Comparison of ENCODE assay signal across 14 cellular contexts in genomic region chr12:122854554-122854953, GRCh38. TPM values are rescaled to one million over a fixed set of nuclear protein-coding genes. Genes with fewer than 3 reads are reported as not detected.
DNase-seq lines count a peak whose midpoint lies in the region; ATAC-seq and TF ChIP-seq lines count a peak whose summit lies in the region.
"Had no signal": no experiment of that assay in that cellular context is flagged by ENCODE, and none has a peak within 500 bp of the region (broad histone marks: within the 10 kb centered on the region; RNA-seq: fewer than 3 reads in every experiment).

No MANE protein-coding gene starts in this region.

- H3K4ac ChIP-seq in IMR-90 (ENCODE audit: low read depth, low read length) = no peak overlapping the region
- no peak overlapping the region for H3K4ac ChIP-seq in neuronal stem cell (ENCODE audit: low read length)

- H3K4me2 ChIP-seq in IMR-90 (ENCODE audit: low read depth, low read length) (no peak overlapping the region), neuronal stem cell (ENCODE audit: insufficient read depth, low read length, poor library complexity, severe bottlenecking) (no peak overlapping the region)
- H3K4me2 ChIP-seq: GM23338 had no signal

- H4K8ac ChIP-seq in IMR-90 (ENCODE audit: low read depth in 2 of 2, low read length in 2 of 2) (no peak overlapping the region), neuronal stem cell (ENCODE audit: low read depth, low read length) (no peak overlapping the region)

- no peak for DNase-seq in IMR-90
- DNase-seq in neuronal stem cell (ENCODE audit: low spot score) = no peak
- DNase-seq in hypothalamus (lab: John Stamatoyannopoulos, UW) = no peak
- DNase-seq in GM13977 (ENCODE audit: low spot score) = no peak
- DNase-seq in activated T-cell treated with anti-CD3 and anti-CD28 coated beads for 4 hours = no peak
- DNase-seq: CD4-positive, CD25-positive, alpha-beta regulatory T cell; DMS53; GF-D8; H9 had no signal

- TF ChIP-seq CTCF in IMR-90 (conservative IDR thresholded peaks at IDR 0.05; ENCODE audit: low read depth, low read length) (no peak), GM13977 (IDR thresholded peaks at IDR 0.05; ENCODE audit: extremely low read depth, insufficient read depth, missing control alignments) (no peak)

- no peak overlapping the region for H3K23ac ChIP-seq in IMR-90 (ENCODE audit: low read depth, low read length)
- peak overlapping the region; percentile 55 for H3K23ac ChIP-seq in neuronal stem cell (ENCODE audit: low read depth, low read length, poor library complexity)

- H2BK15ac ChIP-seq in IMR-90 (ENCODE audit: low read depth, low read length) (no peak overlapping the region), neuronal stem cell (ENCODE audit: low read length) (no peak overlapping the region)

- in situ Hi-C loops in IMR-90 (cut with MboI; ENCODE audit: low sequenced_read_pairs) (no loop called here), GM13977 (cut with MboI; ENCODE audit: low pct_unique_long_range_greater_than_20kb, low sequenced_read_pairs, unreplicated experiment) (no loop called here)

- dilution Hi-C loops in IMR-90 (cut with HindIII; ENCODE audit: low sequenced_read_pairs, unreplicated experiment) = no loop called here

- H3K56ac ChIP-seq in IMR-90 (ENCODE audit: extremely low read depth, insufficient read depth, low read length) = no peak overlapping the region

- no peak overlapping the region for H2BK12ac ChIP-seq in neuronal stem cell (ENCODE audit: low read length)

- H2AFZ ChIP-seq in IMR-90 (replicated peaks; ENCODE audit: low read length, poor library complexity) (peak overlapping the region; percentile 21), neuronal stem cell (ENCODE audit: low read length) (no peak overlapping the region)
- H2AFZ ChIP-seq: GM23338 had no signal

- no peak overlapping the region for H4K91ac ChIP-seq in IMR-90 (ENCODE audit: insufficient read depth, low read depth, low read length)
- H4K91ac ChIP-seq in neuronal stem cell (ENCODE audit: low read depth, low read length, poor library complexity) = no peak overlapping the region

- H2BK5ac ChIP-seq in IMR-90 (ENCODE audit: low read depth, low read length, poor library complexity, severe bottlenecking) = no peak overlapping the region
- H2BK5ac ChIP-seq in neuronal stem cell (ENCODE audit: low read length) = no peak overlapping the region

- H3K14ac ChIP-seq in IMR-90 (replicated peaks; ENCODE audit: low read depth, low read length) (no peak overlapping the region), neuronal stem cell (ENCODE audit: low read length) (peak overlapping the region; percentile 82)

- H4K20me1 ChIP-seq in IMR-90 (ENCODE audit: insufficient read depth, low read length) = peaks cover 8% of the 10 kb centered on the region

- H3K27ac ChIP-seq in IMR-90 (ENCODE audit: insufficient read depth, low read length) (no peak overlapping the region), cingulate gyrus (ENCODE audit: low read depth, low read length) (peak overlapping the region; percentile 88), neuronal stem cell (replicated peaks; ENCODE audit: low read length) (no peak overlapping the region)
- H3K27ac ChIP-seq: HL-60 had no signal

- 92% methylated on average over 7 of the region's 17 CpGs; no CpG with 5 or more reads in 1 of the 2 experiments for WGBS in IMR-90 (ENCODE audit: extremely low coverage in 2 of 2, insufficient read length in 1 of 2), 2 experiments
- WGBS in neuronal stem cell (ENCODE audit: extremely low coverage in 2 of 2, insufficient read length in 2 of 2, insufficient replicate concordance in 1 of 2), 2 donors = no CpG with 5 or more reads among the region's 17 CpGs

- POLR2A ChIA-PET in IMR-90 (lab: Charles Lee; ENCODE audit: unreplicated experiment) = no interaction called here

- ATAC-seq in IMR-90 (ENCODE audit: low read depth) (no peak), HG02981 (IDR thresholded peaks at IDR 0.05; ENCODE audit: unreplicated experiment) (no peak)
- ATAC-seq: GM23338, K562 had no signal

- H2BK120ac ChIP-seq in IMR-90 (ENCODE audit: low read depth, low read length) = no peak overlapping the region
- H2BK120ac ChIP-seq in neuronal stem cell (ENCODE audit: low read depth, low read length) = no peak overlapping the region

- no peak overlapping the region for H3K9ac ChIP-seq in IMR-90 (ENCODE audit: low read depth, low read length)
- H3K9ac ChIP-seq in neuronal stem cell (ENCODE audit: low read depth, low read length, poor library complexity) = no peak overlapping the region

- no peak for TF ChIP-seq RAD21 in IMR-90 (IDR thresholded peaks at IDR 0.05; ENCODE audit: low read length)

- intact Hi-C loops in IMR-90 (cut with micrococcal nuclease) = no loop called here

- H3K4me1 ChIP-seq in IMR-90 (ENCODE audit: control insufficient read depth, insufficient read depth, low read length) (peaks cover 16% of the 10 kb centered on the region), neuronal stem cell (ENCODE audit: control insufficient read depth in 2 of 2, insufficient read depth in 1 of 2, low read depth in 1 of 2, low read length in 2 of 2) (peaks cover 8 to 10% of the 10 kb centered on the region in 2 donors)

- CTCF ChIA-PET in IMR-90 (lab: Yijun Ruan, JAX) = no interaction called here

- H2AK9ac ChIP-seq in IMR-90 (replicated peaks; ENCODE audit: low read depth, low read length, poor library complexity) = peak overlapping the region; percentile 76

- H2BK20ac ChIP-seq in IMR-90 (ENCODE audit: low read depth, low read length) = no peak overlapping the region

- no peak for TF ChIP-seq POLR2A in IMR-90 (IDR thresholded peaks at IDR 0.05; ENCODE audit: low read depth, low read length)

- peaks cover 5% of the 10 kb centered on the region; the same call in 1 of the 2 replicates for H3K36me3 ChIP-seq in IMR-90 (ENCODE audit: control insufficient read depth, insufficient read depth, low read length)
- H3K36me3 ChIP-seq in neuronal stem cell (replicated peaks in 1 of 2; ENCODE audit: control insufficient read depth in 2 of 2, insufficient read depth in 2 of 2, low read length in 2 of 2) = peaks cover 6 to 31% of the 10 kb centered on the region in 2 donors

- no TSS peak for BruUV-seq in IMR-90 (replicated peaks; lab: Mats Ljungman, UMichigan)

- H3K9me1 ChIP-seq in IMR-90 (ENCODE audit: insufficient read depth, low read length) = peaks cover 18% of the 10 kb centered on the region

- no peak overlapping the region for H3K4me3 ChIP-seq in IMR-90 (ENCODE audit: insufficient read depth, low read depth, low read length)
- no peak overlapping the region for H3K4me3 ChIP-seq in neuronal stem cell (ENCODE audit: low read length in 2 of 2)
- H3K4me3 ChIP-seq: GM23338, K562 had no signal

- no peak overlapping the region for H4K5ac ChIP-seq in IMR-90 (ENCODE audit: low read depth, low read length)

- H3K79me1 ChIP-seq in IMR-90 (ENCODE audit: low read depth in 1 of 2, low read length in 2 of 2) = peaks cover 0 to 7% of the 10 kb centered on the region in 2 experiments; a peak in 2 of 4 replicates
- peaks cover 2% of the 10 kb centered on the region for H3K79me1 ChIP-seq in neuronal stem cell (ENCODE audit: low read depth, low read length)

- no peaks in the 10 kb centered on the region for H3K27me3 ChIP-seq in IMR-90 (ENCODE audit: control insufficient read depth, insufficient read depth, low read length)
- no peaks in the 10 kb centered on the region for H3K27me3 ChIP-seq in neuronal stem cell (ENCODE audit: control insufficient read depth in 3 of 3, insufficient read depth in 3 of 3, low read depth in 1 of 3, low read length in 3 of 3)

- H2AK5ac ChIP-seq in IMR-90 (ENCODE audit: low read depth, low read length) (peak overlapping the region; percentile 33; the same call in 1 of the 2 replicates), neuronal stem cell (ENCODE audit: low read depth, low read length) (no peak overlapping the region)

- H3K18ac ChIP-seq in IMR-90 (ENCODE audit: low read depth, low read length) = no peak overlapping the region
- H3K18ac ChIP-seq in neuronal stem cell (ENCODE audit: low read length) = peak overlapping the region; percentile 28

- H3K9me3 ChIP-seq in IMR-90 (ENCODE audit: control insufficient read depth, insufficient read depth, low read length) (no peaks in the 10 kb centered on the region), neuronal stem cell (replicated peaks in 1 of 2; ENCODE audit: control insufficient read depth in 2 of 2, insufficient read depth in 1 of 2, low read depth in 1 of 2, low read length in 2 of 2) (no peaks in the 10 kb centered on the region)

TF ChIP-seq in IMR-90, 13 proteins besides CTCF, POLR2A, EP300 and RAD21 (continues in another document):
- TF ChIP-seq BHLHE40 (IDR thresholded peaks at IDR 0.05; ENCODE audit: low read depth, low read length) = no peak
- no peak for TF ChIP-seq RCOR1 (IDR thresholded peaks at IDR 0.05; ENCODE audit: insufficient replicate concordance, low read length)
- TF ChIP-seq CHD1 (IDR thresholded peaks at IDR 0.05; ENCODE audit: low read depth, low read length) = no peak
- no peak for TF ChIP-seq USF2 (IDR thresholded peaks at IDR 0.05; ENCODE audit: low read depth, low read length)

RNA-seq across cellular contexts. Expression of gene HIP1R, which starts 19.3 kb away (rescaled TPM):
- total RNA-seq in IMR-90 (2012; rRNA removed) = 9.7 and 13.8 TPM in 2 replicates
- polyA plus RNA-seq in IMR-90 (2012; rRNA removed) = 18.5 and 20.7 TPM in 2 replicates
- 9.6 and 10.4 TPM in 2 replicates for polyA plus RNA-seq in IMR-90 (2012; cell fraction: cytosol; rRNA removed)
- 96.7 and 158 TPM in 2 replicates for polyA plus RNA-seq in IMR-90 (2012; cell fraction: nucleus; rRNA removed; ENCODE audit: low replicate concordance)
- 16.8 TPM for polyA plus RNA-seq in neuronal stem cell (2013, experiment 1 of 2)
- polyA plus RNA-seq in neuronal stem cell (2013, experiment 2 of 2) = 16.3 TPM

RNA-seq across cellular contexts. Expression of gene VPS37B, which starts 41.4 kb away (rescaled TPM):
- total RNA-seq in IMR-90 (2012; rRNA removed) = 8.6 and 13.9 TPM in 2 replicates
- 25.7 and 29.9 TPM in 2 replicates for polyA plus RNA-seq in IMR-90 (2012; rRNA removed)
- 30.2 and 32.2 TPM in 2 replicates for polyA plus RNA-seq in IMR-90 (2012; cell fraction: cytosol; rRNA removed)
- polyA plus RNA-seq in IMR-90 (2012; cell fraction: nucleus; rRNA removed; ENCODE audit: low replicate concordance) = 46.1 and 46.4 TPM in 2 replicates
- 26.4 TPM for polyA plus RNA-seq in neuronal stem cell (2013, experiment 1 of 2)
- 26.7 TPM for polyA plus RNA-seq in neuronal stem cell (2013, experiment 2 of 2)
